18 cellular contexts compared by ENCODE assay signal in genomic region chr3:58012302-58012701, GRCh38. TPM values are rescaled to one million over a fixed set of nuclear protein-coding genes. Genes with fewer than 3 reads are reported as not detected.
DNase-seq lines count a peak whose midpoint lies in the region; ATAC-seq, FAIRE-seq and TF ChIP-seq lines count a peak whose summit lies in the region.
"Had no signal": no experiment of that assay in that cellular context is flagged by ENCODE, and none has a peak within 500 bp of the region (broad histone marks: within the 10 kb centered on the region; RNA-seq: fewer than 3 reads in every experiment).

No MANE protein-coding gene starts in this region.

- no peak overlapping the region for H2BK20ac ChIP-seq in IMR-90 (ENCODE audit: low read depth, low read length)

- H3K4me2 ChIP-seq in IMR-90 (ENCODE audit: low read depth, low read length), result peak overlapping the region; percentile 20
- peak overlapping the region; percentile 93 for H3K4me2 ChIP-seq in endothelial cell of umbilical vein (ENCODE audit: insufficient read depth, low read length)

- no peaks in the 10 kb centered on the region for H3K27me3 ChIP-seq in CD8-positive, alpha-beta T cell (ENCODE audit: insufficient read depth, low read length)
- no peaks in the 10 kb centered on the region for H3K27me3 ChIP-seq in IMR-90 (ENCODE audit: control insufficient read depth, insufficient read depth, low read length)
- no peaks in the 10 kb centered on the region for H3K27me3 ChIP-seq in endothelial cell of umbilical vein (ENCODE audit: control insufficient read depth in 2 of 2, insufficient read depth in 2 of 2, low read length in 2 of 2)
- H3K27me3 ChIP-seq: Peyer's patch, upper lobe of right lung had no signal

- H3K4me3 ChIP-seq in CD8-positive, alpha-beta T cell (ENCODE audit: low read depth, low read length), result no peak overlapping the region
- H3K4me3 ChIP-seq in IMR-90 (ENCODE audit: insufficient read depth, low read depth, low read length) (no peak overlapping the region), endothelial cell of umbilical vein (replicated peaks in 1 of 3; ENCODE audit: insufficient read depth in 1 of 3, low read depth in 1 of 3, low read length in 3 of 3) (peak overlapping the region in 2 of 3 experiments; percentile 78 to 93)
- H3K4me3 ChIP-seq: upper lobe of right lung had no signal

- H2AK9ac ChIP-seq in IMR-90 (replicated peaks; ENCODE audit: low read depth, low read length, poor library complexity), result no peak overlapping the region

- WGBS in IMR-90 (ENCODE audit: extremely low coverage in 2 of 2, insufficient read length in 1 of 2), 2 experiments, result 100% methylated on average over 1 of the region's 1 CpG; no CpG with 5 or more reads in 1 of the 2 experiments

- POLR2A ChIA-PET in CD8-positive, alpha-beta T cell (lab: Charles Lee), result no interaction called here
- POLR2A ChIA-PET in IMR-90 (lab: Charles Lee; ENCODE audit: unreplicated experiment), result no interaction called here
- POLR2A ChIA-PET in endothelial cell of umbilical vein (lab: Charles Lee), result interaction anchor here (0.7 kb wide), 1 partner anchor 128 kb away, joined by 6 read pairs; no protein-coding TSS in a partner anchor

- H3K9ac ChIP-seq in IMR-90 (ENCODE audit: low read depth, low read length) (no peak overlapping the region), endothelial cell of umbilical vein (replicated peaks; ENCODE audit: extremely low read depth, insufficient read depth, low read length) (peak overlapping the region; percentile 5)
- H3K9ac ChIP-seq: parathyroid adenoma had no signal

- in situ Hi-C loops in IMR-90 (cut with MboI; ENCODE audit: low sequenced_read_pairs), result no loop called here

- peak overlapping the region; percentile 1; the same call in 1 of the 2 replicates for H3K14ac ChIP-seq in IMR-90 (replicated peaks; ENCODE audit: low read depth, low read length)

- no peak overlapping the region for H3K4me3 Mint-ChIP-seq in CD8-positive, alpha-beta T cell
- H3K4me3 Mint-ChIP-seq in progenitor cell of endocrine pancreas (ENCODE audit: low read depth), result no peak overlapping the region

- H3K9me1 ChIP-seq in IMR-90 (ENCODE audit: insufficient read depth, low read length) (peaks cover 44% of the 10 kb centered on the region), endothelial cell of umbilical vein (replicated peaks; ENCODE audit: control insufficient read depth, extremely low read depth, insufficient read depth, low read length) (no peaks in the 10 kb centered on the region)

- H3K56ac ChIP-seq in IMR-90 (ENCODE audit: extremely low read depth, insufficient read depth, low read length), result no peak overlapping the region

- no peak for FAIRE-seq in endothelial cell of umbilical vein (lab: Jason Lieb, UNC)
- FAIRE-seq: frontal cortex, GM12891 had no signal

- peaks cover 54% of the 10 kb centered on the region for H3K4me1 Mint-ChIP-seq in CD8-positive, alpha-beta T cell (ENCODE audit: low read depth)
- peaks cover 34% of the 10 kb centered on the region for H3K4me1 Mint-ChIP-seq in progenitor cell of endocrine pancreas (ENCODE audit: low read depth)

- no peak for ATAC-seq in CD8-positive, alpha-beta T cell
- ATAC-seq in IMR-90 (ENCODE audit: low read depth) (no peak), HG03571 (IDR thresholded peaks at IDR 0.05; ENCODE audit: unreplicated experiment) (no peak), HG02973 (IDR thresholded peaks at IDR 0.05; ENCODE audit: unreplicated experiment) (no peak)
- ATAC-seq: upper lobe of right lung had no signal

- no peaks in the 10 kb centered on the region for H3K9me3 ChIP-seq in CD8-positive, alpha-beta T cell (ENCODE audit: low read length)
- no peaks in the 10 kb centered on the region for H3K9me3 ChIP-seq in IMR-90 (ENCODE audit: control insufficient read depth, insufficient read depth, low read length)
- H3K9me3 ChIP-seq in endothelial cell of umbilical vein (replicated peaks; ENCODE audit: control insufficient read depth, insufficient read depth, low read length), result no peaks in the 10 kb centered on the region
- H3K9me3 ChIP-seq: Peyer's patch, upper lobe of right lung had no signal

- H3K18ac ChIP-seq in IMR-90 (ENCODE audit: low read depth, low read length), result no peak overlapping the region

- intact Hi-C loops in CD8-positive, alpha-beta T cell (cut with DNase I, micrococcal nuclease), result no loop called here
- intact Hi-C loops in IMR-90 (cut with micrococcal nuclease) (no loop called here), endothelial cell of umbilical vein (cut with micrococcal nuclease) (loop anchor here (1.0 to 5.0 kb wide), 3 partner anchors 8 to 150 kb away; no protein-coding TSS in a partner anchor)

- no peaks in the 10 kb centered on the region for H3K27me3 Mint-ChIP-seq in CD8-positive, alpha-beta T cell (ENCODE audit: low read depth)
- H3K27me3 Mint-ChIP-seq in progenitor cell of endocrine pancreas, result no peaks in the 10 kb centered on the region

- no peak for TF ChIP-seq RAD21 in IMR-90 (IDR thresholded peaks at IDR 0.05; ENCODE audit: low read length)

- H3K36me3 Mint-ChIP-seq in CD8-positive, alpha-beta T cell, result peaks cover 10% of the 10 kb centered on the region
- no peaks in the 10 kb centered on the region for H3K36me3 Mint-ChIP-seq in progenitor cell of endocrine pancreas (ENCODE audit: insufficient read depth)

- H3K36me3 ChIP-seq in CD8-positive, alpha-beta T cell (ENCODE audit: insufficient read depth, low read length), result no peaks in the 10 kb centered on the region
- H3K36me3 ChIP-seq in IMR-90 (ENCODE audit: control insufficient read depth, insufficient read depth, low read length) (peaks cover 5% of the 10 kb centered on the region; the same call in 1 of the 2 replicates), endothelial cell of umbilical vein (ENCODE audit: control insufficient read depth in 2 of 2, extremely low read depth in 1 of 2, insufficient read depth in 2 of 2, low read length in 2 of 2) (peaks cover 0 to 8% of the 10 kb centered on the region in 2 experiments)
- H3K36me3 ChIP-seq: Peyer's patch, upper lobe of right lung had no signal

- H3K23ac ChIP-seq in IMR-90 (ENCODE audit: low read depth, low read length), result peak overlapping the region; percentile 60; the same call in 1 of the 2 replicates

- CTCF ChIA-PET in CD8-positive, alpha-beta T cell (lab: Charles Lee), result interaction anchor here (0.6 to 1.9 kb wide), 2 partner anchors 205 to 304 kb away, joined by 3 to 5 read pairs; no protein-coding TSS in a partner anchor
- CTCF ChIA-PET in IMR-90 (lab: Yijun Ruan, JAX) (interaction anchor here (0.7 to 1.3 kb wide), 2 partner anchors 13 to 246 kb away, joined by 3 read pairs; no protein-coding TSS in a partner anchor), endothelial cell of umbilical vein (lab: Charles Lee) (interaction anchor here (0.7 to 2.3 kb wide), 6 partner anchors 8 to 105 kb away, joined by 3 to 8 read pairs (median 4); no protein-coding TSS in a partner anchor)

- no peak overlapping the region for H3K27ac ChIP-seq in CD8-positive, alpha-beta T cell (ENCODE audit: low read depth, low read length)
- H3K27ac ChIP-seq in IMR-90 (ENCODE audit: insufficient read depth, low read length), result no peak overlapping the region
- H3K27ac ChIP-seq in endothelial cell of umbilical vein (ENCODE audit: insufficient read depth, low read depth, low read length), result peak overlapping the region; percentile 7
- H3K27ac ChIP-seq: parathyroid adenoma, upper lobe of right lung had no signal

- H3K27ac Mint-ChIP-seq in CD8-positive, alpha-beta T cell, result peak overlapping the region; percentile 65
- H3K27ac Mint-ChIP-seq in progenitor cell of endocrine pancreas, result peak overlapping the region; percentile 88
- H3K27ac Mint-ChIP-seq: activated T-cell treated with anti-CD3 and anti-CD28 coated beads, Interleukin-2, amount 50 U/mL, for 72 hours had no signal

- H4K5ac ChIP-seq in IMR-90 (ENCODE audit: low read depth, low read length), result no peak overlapping the region

- no peaks in the 10 kb centered on the region for H3K9me3 Mint-ChIP-seq in CD8-positive, alpha-beta T cell
- no peaks in the 10 kb centered on the region for H3K9me3 Mint-ChIP-seq in progenitor cell of endocrine pancreas (ENCODE audit: low read depth)
- H3K9me3 Mint-ChIP-seq: activated T-cell treated with anti-CD3 and anti-CD28 coated beads, Interleukin-2, amount 50 U/mL, for 72 hours had no signal

- DNase-seq in CD8-positive, alpha-beta T cell, result no peak
- DNase-seq in IMR-90 (no peak), endothelial cell of umbilical vein (ENCODE audit: low read depth, low spot score) (no peak), progenitor cell of endocrine pancreas (ENCODE audit: low spot score, unreplicated experiment) (no peak), T-helper 9 cell (no peak), cerebellar nuclear complex (lab: John Stamatoyannopoulos, UW) (no peak)
- DNase-seq: activated CD4-positive, alpha-beta T cell treated with anti-CD3 and anti-CD28 coated beads, Interleukin-2, amount 50 U/mL, for 1 hour; KBM-7; NCI-H1436 treated with DMSO at 0.1 percent for 48 hours; NCI-H524; Peyer's patch; upper lobe of right lung had no signal

- peaks cover 0 to 91% of the 10 kb centered on the region in 2 experiments; a peak in 2 of 4 replicates for H3K79me1 ChIP-seq in IMR-90 (ENCODE audit: low read depth in 1 of 2, low read length in 2 of 2)

- TF ChIP-seq CTCF in CD8-positive, alpha-beta T cell (IDR thresholded peaks at IDR 0.05), result no peak
- TF ChIP-seq CTCF in IMR-90 (conservative IDR thresholded peaks at IDR 0.05; ENCODE audit: low read depth, low read length) (no peak), endothelial cell of umbilical vein (IDR thresholded peaks at IDR 0.05; ENCODE audit: extremely low read depth in 1 of 2, insufficient read depth in 1 of 2, low read depth in 1 of 2, low read length in 2 of 2) (no peak), progenitor cell of endocrine pancreas (IDR thresholded peaks at IDR 0.05; ENCODE audit: unreplicated experiment) (no peak)

- no peak overlapping the region for H2BK15ac ChIP-seq in IMR-90 (ENCODE audit: low read depth, low read length)

- H4K8ac ChIP-seq in IMR-90 (ENCODE audit: low read depth in 2 of 2, low read length in 2 of 2), result no peak overlapping the region

- peaks cover 49% of the 10 kb centered on the region for H3K4me1 ChIP-seq in CD8-positive, alpha-beta T cell (ENCODE audit: insufficient read depth, low read length)
- H3K4me1 ChIP-seq in IMR-90 (ENCODE audit: control insufficient read depth, insufficient read depth, low read length), result peaks cover 24% of the 10 kb centered on the region
- H3K4me1 ChIP-seq in endothelial cell of umbilical vein (ENCODE audit: control insufficient read depth, extremely low read depth, insufficient read depth, low read length), result peaks cover 56% of the 10 kb centered on the region

- BruUV-seq in IMR-90 (replicated peaks; lab: Mats Ljungman, UMichigan) (no TSS peak), endothelial cell of umbilical vein (replicated peaks; lab: Mats Ljungman, UMichigan) (no TSS peak)

- no peak overlapping the region for H3K4ac ChIP-seq in IMR-90 (ENCODE audit: low read depth, low read length)

- no peak overlapping the region for H2BK120ac ChIP-seq in IMR-90 (ENCODE audit: low read depth, low read length)

- peaks cover 91% of the 10 kb centered on the region for H3K79me2 ChIP-seq in endothelial cell of umbilical vein (ENCODE audit: control insufficient read depth, insufficient read depth, low read length)

- dilution Hi-C loops in IMR-90 (cut with HindIII; ENCODE audit: low sequenced_read_pairs, unreplicated experiment), result no loop called here
- dilution Hi-C loops in endothelial cell of umbilical vein (cut with MboI; ENCODE audit: extremely low pct_ligation_motif_present, low sequenced_read_pairs), result no loop called here

- TF ChIP-seq POLR2A in IMR-90 (IDR thresholded peaks at IDR 0.05; ENCODE audit: low read depth, low read length), result no peak
- peak; percentile 39 for TF ChIP-seq POLR2A in endothelial cell of umbilical vein (IDR thresholded peaks at IDR 0.05; ENCODE audit: low read depth, low read length)

- peak overlapping the region; percentile 21 for H2BK5ac ChIP-seq in IMR-90 (ENCODE audit: low read depth, low read length, poor library complexity, severe bottlenecking)

- no peak overlapping the region for H2AFZ ChIP-seq in IMR-90 (replicated peaks; ENCODE audit: low read length, poor library complexity)
- H2AFZ ChIP-seq in endothelial cell of umbilical vein (ENCODE audit: low read depth, low read length), result no peak overlapping the region
- H2AFZ ChIP-seq: parathyroid adenoma had no signal

- peak overlapping the region; percentile 63; the same call in 1 of the 2 replicates for H2AK5ac ChIP-seq in IMR-90 (ENCODE audit: low read depth, low read length)

- peaks cover 83% of the 10 kb centered on the region for H4K20me1 ChIP-seq in IMR-90 (ENCODE audit: insufficient read depth, low read length)
- H4K20me1 ChIP-seq in endothelial cell of umbilical vein (replicated peaks; ENCODE audit: control insufficient read depth, extremely low read depth, insufficient read depth, low read length), result no peaks in the 10 kb centered on the region

- H4K91ac ChIP-seq in IMR-90 (ENCODE audit: insufficient read depth, low read depth, low read length), result no peak overlapping the region

RNA-seq across cellular contexts. Expression of gene FLNB, which starts 4.1 kb away (rescaled TPM):
- total RNA-seq in CD8-positive, alpha-beta T cell, result 10 to 100 TPM; 46.8 to 52.1 TPM
- total RNA-seq in IMR-90 (2012; rRNA removed) (124 and 136 TPM in 2 replicates), endothelial cell of umbilical vein (595 and 670 TPM in 2 replicates), progenitor cell of endocrine pancreas (103 and 112 TPM in 2 replicates)
- polyA plus RNA-seq in IMR-90 (2012; rRNA removed) (78.0 and 81.4 TPM in 2 replicates), endothelial cell of umbilical vein (479 and 516 TPM in 2 replicates)
- 22.2 and 37.9 TPM in 2 replicates for polyA plus RNA-seq in IMR-90 (2012; cell fraction: cytosol; rRNA removed)
- 338 and 411 TPM in 2 replicates for polyA plus RNA-seq in IMR-90 (2012; cell fraction: nucleus; rRNA removed; ENCODE audit: low replicate concordance)
- polyA plus RNA-seq in endothelial cell of umbilical vein (2011; cell fraction: cytosol; rRNA removed), result 267 and 270 TPM in 2 replicates
- polyA plus RNA-seq in endothelial cell of umbilical vein (2011; cell fraction: nucleus; rRNA removed), result 3,546 and 4,297 TPM in 2 replicates
- 427 and 466 TPM in 2 replicates for polyA plus RNA-seq in endothelial cell of umbilical vein (2012)
- 1,506 and 1,741 TPM in 2 replicates for polyA minus RNA-seq in endothelial cell of umbilical vein
- 139 TPM for polyA minus RNA-seq in endothelial cell of umbilical vein (2011; cell fraction: cytosol; rRNA and poly(A)+ RNA removed)
- 3,042 and 3,714 TPM in 2 replicates for polyA minus RNA-seq in endothelial cell of umbilical vein (2011; cell fraction: nucleus; rRNA and poly(A)+ RNA removed)

Comparison
In these comparisons a context has a peak if more than half of its experiments do, and no peak if none do; other contexts are left out.
1. H3K4me3 ChIP-seq: peak in endothelial cell of umbilical vein (2 of 3); none in CD8-positive, alpha-beta T cell (single experiment) and IMR-90 (single experiment).